ENCODE assay signal across 8 cellular contexts in genomic region chr16:31874354-31875111, GRCh38. TPM values are rescaled to one million over a fixed set of nuclear protein-coding genes. Genes with fewer than 3 reads are reported as not detected.
A peak's percentile ranks its signal among the peaks of the same experiment; 100 is the strongest.
DNase-seq lines count a peak whose midpoint lies in the region; ATAC-seq and TF ChIP-seq lines count a peak whose summit lies in the region.

No MANE protein-coding gene starts in this region.

- H3K36me3 Mint-ChIP-seq in endothelial cell (ENCODE audit: low read depth, unreplicated experiment) (peaks cover 24% of the 10 kb centered on the region), naive B cell (peaks cover 0 to 8% of the 10 kb centered on the region in 2 donors)

- TF ChIP-seq CTCF in endothelial cell (IDR thresholded peaks at IDR 0.05; ENCODE audit: unreplicated experiment), result no peak

- peaks cover 9% of the 10 kb centered on the region for H3K27me3 Mint-ChIP-seq in endothelial cell (ENCODE audit: unreplicated experiment)
- H3K27me3 Mint-ChIP-seq in naive B cell, result no peaks in the 10 kb centered on the region

- no peaks in the 10 kb centered on the region for H3K9me3 Mint-ChIP-seq in endothelial cell (ENCODE audit: unreplicated experiment)
- H3K9me3 Mint-ChIP-seq in naive B cell, result no peaks in the 10 kb centered on the region

- H3K27ac Mint-ChIP-seq in endothelial cell (ENCODE audit: unreplicated experiment) (peak overlapping the region; percentile 3), naive B cell (peak overlapping the region; percentile 63 to 98 (median 90))

- H3K4me3 Mint-ChIP-seq in endothelial cell (ENCODE audit: unreplicated experiment) (peak overlapping the region; percentile 90), naive B cell (peak overlapping the region; percentile 87 to 100 (median 98))

- H3K4me1 Mint-ChIP-seq in endothelial cell (ENCODE audit: unreplicated experiment) (peaks cover 29% of the 10 kb centered on the region), naive B cell (peaks cover 42 to 82% (median 80%) of the 10 kb centered on the region in 3 donors)

- in situ Hi-C loops in KBM-7 (cut with MboI; ENCODE audit: low pct_unique_long_range_greater_than_20kb, low sequenced_read_pairs), result no loop called here

- DNase-seq in NCI-H1092 treated with DMSO at 0.1 percent for 48 hours (lab: John Stamatoyannopoulos, UW) (peak; percentile 42), NCI-H1092 (lab: John Stamatoyannopoulos, UW) (no peak), KBM-7 (peak; percentile 63), T-helper 22 cell (ENCODE audit: low read depth) (peak; percentile 36), endothelial cell (ENCODE audit: low spot score) (no peak), naive B cell (peak; percentile 67)

- peak; percentile 32 for ATAC-seq in GM21390 (IDR thresholded peaks at IDR 0.05; ENCODE audit: unreplicated experiment)
- peak; percentile 60 to 65 for ATAC-seq in naive B cell (ENCODE audit: low read depth in 2 of 2)
- no peak for ATAC-seq in HG02973 (IDR thresholded peaks at IDR 0.05; ENCODE audit: unreplicated experiment)

RNA-seq across cellular contexts. Expression of gene ZNF267, which starts 0.9 kb away (rescaled TPM):
- total RNA-seq in endothelial cell (ENCODE audit: unreplicated experiment), result 23.1 TPM
- polyA plus RNA-seq in naive B cell (ENCODE audit: low read depth in 6 of 6), result 10 to 100 TPM; 11.6 to 24.6 (median 17.6) TPM

Comparison
In these comparisons a context has a peak if more than half of its experiments do, and no peak if none do; other contexts are left out.
1. DNase-seq: peak in NCI-H1092 treated with DMSO at 0.1 percent for 48 hours (single experiment), KBM-7 (single experiment), T-helper 22 cell (single experiment) and naive B cell (single experiment); none in NCI-H1092 (single experiment) and endothelial cell (single experiment).